In the genomic region with DNA sequence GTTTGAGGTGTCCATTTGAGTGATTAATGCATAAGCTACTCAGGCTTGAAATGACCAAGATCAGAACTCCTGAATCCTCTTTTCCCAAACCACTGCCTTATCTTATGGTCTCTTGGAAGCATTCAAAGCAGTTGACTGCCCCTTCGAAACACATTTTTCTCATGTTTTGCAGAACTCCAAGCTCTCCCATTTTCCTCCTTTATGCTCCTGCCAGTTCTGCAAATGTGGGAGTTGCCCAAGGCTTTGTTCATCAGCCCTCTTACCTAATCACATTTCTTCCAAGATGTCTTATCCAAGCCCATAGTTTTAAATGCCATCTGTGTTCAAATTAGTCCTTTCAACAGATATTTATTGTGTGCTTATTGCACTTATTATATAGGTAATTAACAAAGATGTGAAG, we compare ENCODE assay signal across 10 cellular contexts. TPM values are rescaled to one million over a fixed set of nuclear protein-coding genes. Genes with fewer than 3 reads are reported as not detected.
DNase-seq lines count a peak whose midpoint lies in the region; ATAC-seq, FAIRE-seq and TF ChIP-seq lines count a peak whose summit lies in the region.
"Had no signal": no experiment of that assay in that cellular context is flagged by ENCODE, and none has a peak within 500 bp of the region (broad histone marks: within the 10 kb centered on the region; RNA-seq: fewer than 3 reads in every experiment).

No MANE protein-coding gene starts in this region.

- TF ChIP-seq CTCF in Loucy (conservative IDR thresholded peaks at IDR 0.05; ENCODE audit: low read length) (no peak), K562 (IDR thresholded peaks at IDR 0.05 in 2 of 3, conservative IDR thresholded peaks at IDR 0.05 in 1 of 3; ENCODE audit: insufficient read depth in 2 of 3, low read depth in 1 of 3, low read length in 3 of 3) (no peak), neural progenitor cell (IDR thresholded peaks at IDR 0.05) (no peak), GM13976 (IDR thresholded peaks at IDR 0.05; ENCODE audit: borderline replicate concordance, control extremely low read depth, extremely low read depth, insufficient read depth, missing control alignments) (no peak)

- no peak for TF ChIP-seq POLR2A in K562 (conservative IDR thresholded peaks at IDR 0.05)

- H3K9ac ChIP-seq in Loucy (ENCODE audit: low read depth, low read length, poor library complexity, severe bottlenecking) (no peak overlapping the region), K562 (ENCODE audit: insufficient read depth in 1 of 2, low read depth in 2 of 2, low read length in 2 of 2) (no peak overlapping the region), neural progenitor cell (no peak overlapping the region)

- no peaks in the 10 kb centered on the region for H3K9me1 ChIP-seq in K562 (ENCODE audit: control insufficient read depth, insufficient read depth, low read length)

- H3K4me2 ChIP-seq in Loucy (ENCODE audit: low read depth, low read length, poor library complexity, severe bottlenecking) (peak overlapping the region; percentile 79), K562 (ENCODE audit: insufficient read depth, low read length) (peak overlapping the region; percentile 92), neural progenitor cell (no peak overlapping the region)

- POLR2A ChIA-PET in K562 (lab: Yijun Ruan, JAX), result interaction anchor here (1.7 kb wide), 1 partner anchor 131 kb away, joined by 5 read pairs; a partner anchor contains a TSS

- H3K27me3 Mint-ChIP-seq in activated T-cell treated with anti-CD3 and anti-CD28 coated beads, Interleukin-2, amount 50 U/mL, for 24 hours, result no peaks in the 10 kb centered on the region
- peaks cover 8% of the 10 kb centered on the region for H3K27me3 Mint-ChIP-seq in neural progenitor cell (ENCODE audit: insufficient read depth, low read depth)

- H3K27ac Mint-ChIP-seq in activated T-cell treated with anti-CD3 and anti-CD28 coated beads, Interleukin-2, amount 50 U/mL, for 24 hours, result peak overlapping the region; percentile 75
- no peak overlapping the region for H3K27ac Mint-ChIP-seq in neural progenitor cell

- H3K27ac ChIP-seq in K562 (ENCODE audit: extremely low read depth, low read depth, low read length) (no peak overlapping the region), neural progenitor cell (no peak overlapping the region)

- ATAC-seq in K562 (no peak), GM21786 (IDR thresholded peaks at IDR 0.05; ENCODE audit: unreplicated experiment) (no peak), HG03571 (IDR thresholded peaks at IDR 0.05; ENCODE audit: unreplicated experiment) (no peak)

- BruUV-seq in K562 (replicated peaks; lab: Mats Ljungman, UMichigan), result no TSS peak

- H3K79me2 ChIP-seq in Loucy (ENCODE audit: insufficient read depth, low read length) (peaks cover 51% of the 10 kb centered on the region), K562 (ENCODE audit: control insufficient read depth, insufficient read depth, low read length) (peaks cover 92% of the 10 kb centered on the region), neural progenitor cell (ENCODE audit: low read depth) (peaks cover 77% of the 10 kb centered on the region)

- in situ Hi-C loops in K562 (cut with MboI) (loop anchor here (25.0 kb wide), 1 partner anchor 475 kb away; a partner anchor contains a TSS), GM13976 (cut with MboI; ENCODE audit: low sequenced_read_pairs, unreplicated experiment) (loop anchor here (25.0 kb wide), 2 partner anchors 200 to 475 kb away; a partner anchor contains a TSS)

- no peaks in the 10 kb centered on the region for H3K9me3 Mint-ChIP-seq in activated T-cell treated with anti-CD3 and anti-CD28 coated beads, Interleukin-2, amount 50 U/mL, for 24 hours
- H3K9me3 Mint-ChIP-seq in neural progenitor cell, result no peaks in the 10 kb centered on the region

- CTCF ChIA-PET in K562 (lab: Yijun Ruan, JAX; ENCODE audit: low intra/inter-chr PET ratio), result no interaction called here

- peak overlapping the region; percentile 92 for H3K4me3 Mint-ChIP-seq in activated T-cell treated with anti-CD3 and anti-CD28 coated beads, Interleukin-2, amount 50 U/mL, for 24 hours
- peak overlapping the region; percentile 25 for H3K4me3 Mint-ChIP-seq in neural progenitor cell

- no peak for DNase-seq in activated T-cell treated with anti-CD3 and anti-CD28 coated beads, Interleukin-2, amount 50 U/mL, for 24 hours
- no peak for DNase-seq in activated T-cell treated with anti-CD3 and anti-CD28 coated beads for 4 hours
- DNase-seq in K562 (ENCODE audit: extremely low read depth in 1 of 4, low spot score in 3 of 4), result no peak
- DNase-seq in neural progenitor cell (ENCODE audit: low spot score), result no peak
- no peak for DNase-seq in GM13976 (ENCODE audit: low spot score)
- DNase-seq: mesendoderm, T1000 had no signal

- no peaks in the 10 kb centered on the region for H3K9me3 ChIP-seq in Loucy (ENCODE audit: insufficient read depth, low read depth, low read length)
- no peaks in the 10 kb centered on the region for H3K9me3 ChIP-seq in K562 (replicated peaks; ENCODE audit: control insufficient read depth, insufficient read depth, low read depth, low read length)
- no peaks in the 10 kb centered on the region for H3K9me3 ChIP-seq in neural progenitor cell (ENCODE audit: low read depth)

- H3K36me3 ChIP-seq in Loucy (ENCODE audit: insufficient read depth, low read length), result no peaks in the 10 kb centered on the region
- H3K36me3 ChIP-seq in K562 (ENCODE audit: control insufficient read depth, insufficient read depth, low read length), result peaks cover 38% of the 10 kb centered on the region
- H3K36me3 ChIP-seq in neural progenitor cell, result no peaks in the 10 kb centered on the region

- peaks cover 22% of the 10 kb centered on the region for H4K20me1 ChIP-seq in Loucy (ENCODE audit: insufficient read depth, low read length, poor library complexity, severe bottlenecking)
- H4K20me1 ChIP-seq in K562 (replicated peaks; ENCODE audit: control insufficient read depth, insufficient read depth, low read length), result no peaks in the 10 kb centered on the region
- H4K20me1 ChIP-seq in neural progenitor cell (ENCODE audit: low read depth), result peaks cover 33% of the 10 kb centered on the region

- no peak for TF ChIP-seq RAD21 in K562 (CRISPR knock-in tag; conservative IDR thresholded peaks at IDR 0.05 in 1 of 2, IDR thresholded peaks at IDR 0.05 in 1 of 2)

- WGBS in K562 (ENCODE audit: insufficient coverage, low coverage, missing lambda C conversion rate), result 59% methylated on average over 1 of the region's 1 CpG

- H2AFZ ChIP-seq in Loucy (ENCODE audit: low read length) (no peak overlapping the region), K562 (ENCODE audit: low read depth, low read length) (no peak overlapping the region), neural progenitor cell (replicated peaks) (no peak overlapping the region)

- H3K4me1 Mint-ChIP-seq in activated T-cell treated with anti-CD3 and anti-CD28 coated beads, Interleukin-2, amount 50 U/mL, for 24 hours (ENCODE audit: low read depth), result peaks cover 54% of the 10 kb centered on the region
- peaks cover 20% of the 10 kb centered on the region for H3K4me1 Mint-ChIP-seq in neural progenitor cell

- H3K27me3 ChIP-seq in Loucy (ENCODE audit: insufficient read depth, low read length, poor library complexity, severe bottlenecking) (no peaks in the 10 kb centered on the region), K562 (ENCODE audit: control insufficient read depth in 2 of 2, insufficient read depth in 2 of 2, low read length in 2 of 2) (no peaks in the 10 kb centered on the region), neural progenitor cell (no peaks in the 10 kb centered on the region)

- no peaks in the 10 kb centered on the region for H3K9me2 ChIP-seq in Loucy (replicated peaks; ENCODE audit: low read depth, low read length)

- intact Hi-C loops in K562 (cut with micrococcal nuclease), result no loop called here

- TF ChIP-seq EP300 in K562 (IDR thresholded peaks at IDR 0.05; ENCODE audit: low read length), result no peak

- H3K4me3 ChIP-seq in Loucy (ENCODE audit: low read length, poor library complexity, severe bottlenecking) (peak overlapping the region; percentile 5), K562 (0 out of 2 replicates have a peak overlapping the region, but pooled peaks have one; percentile 91), neural progenitor cell (no peak overlapping the region)

- H3K4me1 ChIP-seq in Loucy (ENCODE audit: insufficient read depth, low read length, poor library complexity, severe bottlenecking), result peaks cover 17% of the 10 kb centered on the region
- peaks cover 14 to 20% of the 10 kb centered on the region in 2 experiments; a peak in 4 of 5 replicates for H3K4me1 ChIP-seq in K562 (replicated peaks in 1 of 2; ENCODE audit: control insufficient read depth in 2 of 2, insufficient read depth in 2 of 2, low read length in 2 of 2)
- peaks cover 2% of the 10 kb centered on the region for H3K4me1 ChIP-seq in neural progenitor cell

- H3F3A ChIP-seq in Loucy (ENCODE audit: low read depth) (no peaks in the 10 kb centered on the region; the same call in 1 of the 2 replicates), neural progenitor cell (ENCODE audit: low read depth) (peaks cover 36% of the 10 kb centered on the region)

- FAIRE-seq in K562 (lab: Jason Lieb, UNC), result no peak

- peaks cover 87% of the 10 kb centered on the region for H3K36me3 Mint-ChIP-seq in activated T-cell treated with anti-CD3 and anti-CD28 coated beads, Interleukin-2, amount 50 U/mL, for 24 hours (ENCODE audit: low read depth)
- peaks cover 23% of the 10 kb centered on the region for H3K36me3 Mint-ChIP-seq in neural progenitor cell

RNA-seq across cellular contexts. Expression of a gene that starts 1.8 kb away (rescaled TPM):
- 3.6 and 4.2 TPM in 2 replicates for total RNA-seq in K562 (2011; cell fraction: chromatin; rRNA removed; ENCODE audit: low replicate concordance)
- 4.7 and 5.5 TPM in 2 replicates for total RNA-seq in K562 (2011; cell fraction: nucleolus; rRNA removed)
- 3.3 and 3.6 TPM in 2 replicates for total RNA-seq in K562 (2011; cell fraction: nucleoplasm; rRNA removed)
- total RNA-seq in K562 (2014; rRNA removed), result 14.6 and 14.7 TPM in 2 replicates
- total RNA-seq in K562 (2014; rRNA removed; fragmentation: Illumina TruSeq; extraction: Trizol), result 11.1 and 12.5 TPM in 2 replicates
- 10.6 and 11.2 TPM in 2 replicates for total RNA-seq in K562 (2015; rRNA removed; fragmentation: Illumina TruSeq; extraction: Trizol)
- 11.0 and 11.7 TPM in 2 replicates for total RNA-seq in K562 (2021)
- 7.8 and 10.3 TPM in 2 replicates for polyA plus RNA-seq in K562 (2011; rRNA removed)
- polyA plus RNA-seq in K562 (2011; cell fraction: cytosol; rRNA removed), result 3.9 and 6.6 TPM in 2 replicates
- 2.7 and 3.3 TPM in 2 replicates for polyA plus RNA-seq in K562 (2011; cell fraction: nucleus; rRNA removed)
- 6.7 and 8.7 TPM in 2 replicates for polyA plus RNA-seq in K562 (2012)
- 11.2 and 11.4 TPM in 2 replicates for polyA plus RNA-seq in K562 (2014; fragmentation: Illumina TruSeq; extraction: Trizol)
- 1 to 10 TPM; 2.4 to 4.0 TPM for polyA plus RNA-seq in K562 (2014; fragmentation: Nextera tagmentation; extraction: Ambion mirVana)
- polyA plus RNA-seq in K562 (2014; rRNA removed), result 12.0 and 13.9 TPM in 2 replicates
- polyA minus RNA-seq in K562 (2011; rRNA and poly(A)+ RNA removed), result 4.6 and 5.2 TPM in 2 replicates
- polyA minus RNA-seq in K562 (2011; cell fraction: cytosol; rRNA and poly(A)+ RNA removed), result 3.2 and 3.5 TPM in 2 replicates
- polyA minus RNA-seq in K562 (2011; cell fraction: nucleus; rRNA and poly(A)+ RNA removed), result 2.8 and 3.4 TPM in 2 replicates
- 29.0 and 35.1 TPM in 2 replicates for total RNA-seq in neural progenitor cell (ENCODE audit: low replicate concordance)

RNA-seq across cellular contexts. Expression of a gene that starts 16.3 kb away (rescaled TPM):
- 18.8 and 20.9 TPM in 2 replicates for total RNA-seq in K562 (2011; cell fraction: chromatin; rRNA removed; ENCODE audit: low replicate concordance)
- 27.7 and 29.3 TPM in 2 replicates for total RNA-seq in K562 (2011; cell fraction: nucleolus; rRNA removed)
- 23.7 and 24.6 TPM in 2 replicates for total RNA-seq in K562 (2011; cell fraction: nucleoplasm; rRNA removed)
- total RNA-seq in K562 (2014; rRNA removed) (29.7 and 30.2 TPM in 2 replicates), K562 (2014; rRNA removed; fragmentation: Illumina TruSeq; extraction: Trizol) (24.9 and 26.9 TPM in 2 replicates), K562 (2015; rRNA removed; fragmentation: Illumina TruSeq; extraction: Trizol) (30.7 and 31.0 TPM in 2 replicates), K562 (2021) (32.3 and 33.3 TPM in 2 replicates), neural progenitor cell (ENCODE audit: low replicate concordance) (30.3 and 31.7 TPM in 2 replicates)
- polyA plus RNA-seq in K562 (2011; rRNA removed) (14.0 and 19.2 TPM in 2 replicates), K562 (2014; fragmentation: Illumina TruSeq; extraction: Trizol) (20.4 and 24.4 TPM in 2 replicates), K562 (2014; fragmentation: Nextera tagmentation; extraction: Ambion mirVana) (under 1 TPM in 1 of 2 experiments, not detected in 1; 0.03 TPM), K562 (2014; rRNA removed) (18.8 and 20.9 TPM in 2 replicates)
- 12.4 and 16.7 TPM in 2 replicates for polyA plus RNA-seq in K562 (2011; cell fraction: cytosol; rRNA removed)
- 8.5 and 8.7 TPM in 2 replicates for polyA plus RNA-seq in K562 (2011; cell fraction: nucleus; rRNA removed)
- 11.9 and 21.0 TPM in 2 replicates for polyA plus RNA-seq in K562 (2012)
- 23.8 and 24.6 TPM in 2 replicates for polyA minus RNA-seq in K562 (2011; rRNA and poly(A)+ RNA removed)
- 12.2 and 13.4 TPM in 2 replicates for polyA minus RNA-seq in K562 (2011; cell fraction: cytosol; rRNA and poly(A)+ RNA removed)
- 7.8 and 15.9 TPM in 2 replicates for polyA minus RNA-seq in K562 (2011; cell fraction: nucleus; rRNA and poly(A)+ RNA removed)

RNA-seq across cellular contexts. Expression of a gene that starts 16.4 kb away (rescaled TPM):
- total RNA-seq in K562 (2011; cell fraction: chromatin; rRNA removed; ENCODE audit: low replicate concordance), result 16.2 and 23.7 TPM in 2 replicates
- 13.3 and 18.2 TPM in 2 replicates for total RNA-seq in K562 (2011; cell fraction: nucleolus; rRNA removed)
- total RNA-seq in K562 (2011; cell fraction: nucleoplasm; rRNA removed), result 29.0 and 31.3 TPM in 2 replicates
- total RNA-seq in K562 (2014; rRNA removed) (270 and 365 TPM in 2 replicates), K562 (2014; rRNA removed; fragmentation: Illumina TruSeq; extraction: Trizol) (358 and 392 TPM in 2 replicates), K562 (2015; rRNA removed; fragmentation: Illumina TruSeq; extraction: Trizol) (329 and 335 TPM in 2 replicates), K562 (2021) (139 and 146 TPM in 2 replicates), neural progenitor cell (ENCODE audit: low replicate concordance) (130 and 170 TPM in 2 replicates)
- polyA plus RNA-seq in K562 (2011; rRNA removed) (131 and 189 TPM in 2 replicates), K562 (2014; fragmentation: Illumina TruSeq; extraction: Trizol) (360 and 378 TPM in 2 replicates), K562 (2014; fragmentation: Nextera tagmentation; extraction: Ambion mirVana) (100 to 1,000 TPM; 625 to 674 TPM), K562 (2014; rRNA removed) (354 and 366 TPM in 2 replicates)
- polyA plus RNA-seq in K562 (2011; cell fraction: cytosol; rRNA removed), result 41.7 and 104 TPM in 2 replicates
- polyA plus RNA-seq in K562 (2011; cell fraction: nucleus; rRNA removed), result 25.6 and 49.4 TPM in 2 replicates
- polyA plus RNA-seq in K562 (2012), result 211 and 413 TPM in 2 replicates
- polyA minus RNA-seq in K562 (2011; rRNA and poly(A)+ RNA removed), result 220 and 225 TPM in 2 replicates
- 38.2 and 45.7 TPM in 2 replicates for polyA minus RNA-seq in K562 (2011; cell fraction: cytosol; rRNA and poly(A)+ RNA removed)
- polyA minus RNA-seq in K562 (2011; cell fraction: nucleus; rRNA and poly(A)+ RNA removed), result 7.0 and 20.1 TPM in 2 replicates

RNA-seq across cellular contexts. Expression of a gene that starts 38.1 kb away (rescaled TPM):
- 19.6 and 52.5 TPM in 2 replicates for total RNA-seq in K562 (2011; cell fraction: chromatin; rRNA removed; ENCODE audit: low replicate concordance)
- 11.5 and 18.7 TPM in 2 replicates for total RNA-seq in K562 (2011; cell fraction: nucleolus; rRNA removed)
- 26.2 and 30.9 TPM in 2 replicates for total RNA-seq in K562 (2011; cell fraction: nucleoplasm; rRNA removed)
- total RNA-seq in K562 (2014; rRNA removed) (34.0 and 34.8 TPM in 2 replicates), K562 (2014; rRNA removed; fragmentation: Illumina TruSeq; extraction: Trizol) (29.0 and 33.9 TPM in 2 replicates), K562 (2015; rRNA removed; fragmentation: Illumina TruSeq; extraction: Trizol) (33.6 and 36.4 TPM in 2 replicates), K562 (2021) (30.7 and 35.3 TPM in 2 replicates), neural progenitor cell (ENCODE audit: low replicate concordance) (25.1 and 35.2 TPM in 2 replicates)
- polyA plus RNA-seq in K562 (2011; rRNA removed) (25.1 and 31.8 TPM in 2 replicates), K562 (2014; fragmentation: Illumina TruSeq; extraction: Trizol) (26.5 and 31.8 TPM in 2 replicates), K562 (2014; fragmentation: Nextera tagmentation; extraction: Ambion mirVana) (10 to 100 TPM; 56.5 to 58.1 TPM), K562 (2014; rRNA removed) (29.3 and 34.7 TPM in 2 replicates)
- polyA plus RNA-seq in K562 (2011; cell fraction: cytosol; rRNA removed), result 11.3 and 20.1 TPM in 2 replicates
- 9.1 and 11.2 TPM in 2 replicates for polyA plus RNA-seq in K562 (2011; cell fraction: nucleus; rRNA removed)
- polyA plus RNA-seq in K562 (2012), result 19.6 and 26.4 TPM in 2 replicates
- 21.7 and 23.9 TPM in 2 replicates for polyA minus RNA-seq in K562 (2011; rRNA and poly(A)+ RNA removed)
- 6.6 and 7.9 TPM in 2 replicates for polyA minus RNA-seq in K562 (2011; cell fraction: cytosol; rRNA and poly(A)+ RNA removed)
- polyA minus RNA-seq in K562 (2011; cell fraction: nucleus; rRNA and poly(A)+ RNA removed), result 9.6 and 15.3 TPM in 2 replicates

RNA-seq across cellular contexts. Expression of a gene that starts 50.7 kb away (rescaled TPM):
- 195 and 300 TPM in 2 replicates for total RNA-seq in K562 (2011; cell fraction: chromatin; rRNA removed; ENCODE audit: low replicate concordance)
- 873 and 1,048 TPM in 2 replicates for total RNA-seq in K562 (2011; cell fraction: nucleolus; rRNA removed)
- 995 and 2,020 TPM in 2 replicates for total RNA-seq in K562 (2011; cell fraction: nucleoplasm; rRNA removed)
- total RNA-seq in K562 (2014; rRNA removed) (1,697 and 2,097 TPM in 2 replicates), K562 (2014; rRNA removed; fragmentation: Illumina TruSeq; extraction: Trizol) (2,267 and 2,448 TPM in 2 replicates), K562 (2015; rRNA removed; fragmentation: Illumina TruSeq; extraction: Trizol) (1,631 and 1,703 TPM in 2 replicates), K562 (2021) (1,545 and 1,745 TPM in 2 replicates), neural progenitor cell (ENCODE audit: low replicate concordance) (5,636 and 6,941 TPM in 2 replicates)
- polyA plus RNA-seq in K562 (2011; rRNA removed) (4,700 and 6,302 TPM in 2 replicates), K562 (2014; fragmentation: Illumina TruSeq; extraction: Trizol) (2,124 and 2,563 TPM in 2 replicates), K562 (2014; fragmentation: Nextera tagmentation; extraction: Ambion mirVana) (1,000 to 10,000 TPM; 3,039 to 3,940 TPM), K562 (2014; rRNA removed) (5,012 and 5,352 TPM in 2 replicates)
- 14,332 and 23,945 TPM in 2 replicates for polyA plus RNA-seq in K562 (2011; cell fraction: cytosol; rRNA removed)
- polyA plus RNA-seq in K562 (2011; cell fraction: nucleus; rRNA removed), result 1,717 and 2,801 TPM in 2 replicates
- polyA plus RNA-seq in K562 (2012), result 3,166 and 9,985 TPM in 2 replicates
- polyA minus RNA-seq in K562 (2011; rRNA and poly(A)+ RNA removed), result 729 and 894 TPM in 2 replicates
- 383 and 451 TPM in 2 replicates for polyA minus RNA-seq in K562 (2011; cell fraction: cytosol; rRNA and poly(A)+ RNA removed)
- polyA minus RNA-seq in K562 (2011; cell fraction: nucleus; rRNA and poly(A)+ RNA removed), result 167 and 339 TPM in 2 replicates
